12 cellular contexts compared by ENCODE assay signal in the genomic region with DNA sequence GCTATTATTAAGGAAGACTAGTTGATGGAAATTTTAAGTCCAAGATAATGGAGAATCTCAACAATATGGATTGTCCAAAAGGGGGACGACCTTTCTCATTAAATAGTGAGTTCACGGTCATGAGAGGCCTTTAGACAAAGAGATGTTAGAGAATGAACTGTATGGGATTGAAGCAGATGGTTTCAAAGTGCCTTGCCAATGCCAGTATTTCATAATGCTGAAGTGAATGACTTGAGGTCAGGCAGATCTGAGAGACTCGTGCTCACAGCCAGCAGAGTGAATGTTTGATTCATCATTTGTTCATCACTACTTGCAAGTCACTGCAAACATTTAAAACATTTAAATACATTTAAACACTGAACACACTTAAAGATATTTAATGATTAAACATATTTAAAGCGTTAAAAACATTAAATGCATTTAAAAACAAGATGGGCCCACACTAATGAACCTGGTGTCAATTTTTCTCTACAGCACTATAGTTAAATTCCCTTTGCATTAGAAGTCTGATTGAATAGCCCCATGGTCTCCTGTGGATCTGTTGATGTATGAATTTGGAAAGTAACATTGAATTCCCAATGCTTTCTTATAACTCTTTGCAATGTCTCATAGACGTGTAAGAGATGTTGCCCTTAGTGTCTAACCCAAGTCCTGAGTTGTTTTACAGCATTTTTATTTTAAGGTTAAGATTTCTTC.
A peak's percentile ranks its signal among the peaks of the same experiment; 100 is the strongest.
DNase-seq lines count a peak whose midpoint lies in the region; ATAC-seq and TF ChIP-seq lines count a peak whose summit lies in the region.
"Had no signal": no experiment of that assay in that cellular context is flagged by ENCODE, and none has a peak within 500 bp of the region (broad histone marks: within the 10 kb centered on the region; RNA-seq: fewer than 3 reads in every experiment).

No MANE protein-coding gene starts in this region.

- H3K4me3 ChIP-seq in AG10803 (ENCODE audit: low read length): no peak overlapping the region
- H3K4me3 ChIP-seq in MG63: no peak overlapping the region
- H3K4me3 ChIP-seq in choroid plexus epithelial cell (ENCODE audit: low read depth, low read length): no peak overlapping the region

- 0 out of 2 replicates have a peak, but pooled peaks cover 3% of the 10 kb centered on the region for H3K9me3 ChIP-seq in MG63

- ATAC-seq in GM19328 (IDR thresholded peaks at IDR 0.05; ENCODE audit: unreplicated experiment) (no peak), GM19463 (IDR thresholded peaks at IDR 0.05; ENCODE audit: unreplicated experiment) (no peak), GM18867 (IDR thresholded peaks at IDR 0.05; ENCODE audit: unreplicated experiment) (no peak)
- ATAC-seq: activated naive CD4-positive, alpha-beta T cell treated with anti-CD3 and anti-CD28 coated beads, Interleukin-2, amount 50 U/mL, for 72 hours had no signal

- H3K27me3 ChIP-seq in MG63: no peaks in the 10 kb centered on the region

- DNase-seq in AG10803 (ENCODE audit: low read depth): peak; percentile 78
- peak; percentile 75 for DNase-seq in MG63
- peak; percentile 88 for DNase-seq in choroid plexus epithelial cell (ENCODE audit: low read depth)
- peak; percentile 57 for DNase-seq in kidney tubule cell (ENCODE audit: low spot score)
- no peak for DNase-seq in activated gamma-delta T cell (lab: John Stamatoyannopoulos, UW)
- DNase-seq: NCI-H2171; stimulated activated CD4-positive, alpha-beta T cell treated with anti-CD3 and anti-CD28 coated beads, Interleukin-4, amount 100 ng/mL, for 24 hours; T-helper 9 cell had no signal

- TF ChIP-seq CTCF in AG10803 (conservative IDR thresholded peaks at IDR 0.05; ENCODE audit: low read length) (no peak), choroid plexus epithelial cell (conservative IDR thresholded peaks at IDR 0.05; ENCODE audit: low read depth, low read length) (no peak)

- no peaks in the 10 kb centered on the region for H3K36me3 ChIP-seq in MG63
